ENCODE assay signal across 12 cellular contexts in genomic region chr1:47229884-47230691, GRCh38. TPM values are rescaled to one million over a fixed set of nuclear protein-coding genes. Genes with fewer than 3 reads are reported as not detected.
DNase-seq lines count a peak whose midpoint lies in the region; ATAC-seq and TF ChIP-seq lines count a peak whose summit lies in the region.
"Had no signal": no experiment of that assay in that cellular context is flagged by ENCODE, and none has a peak within 500 bp of the region (broad histone marks: within the 10 kb centered on the region; RNA-seq: fewer than 3 reads in every experiment).

No MANE protein-coding gene starts in this region.

- peaks cover 28% of the 10 kb centered on the region for H3K4me1 Mint-ChIP-seq in activated CD4-positive, alpha-beta T cell treated with anti-CD3 and anti-CD28 coated beads, Interleukin-2, amount 10 ng/mL, durations not matched to agents 7 days and 5 days

- no peak overlapping the region for H3K4me3 Mint-ChIP-seq in activated CD4-positive, alpha-beta T cell treated with anti-CD3 and anti-CD28 coated beads, Interleukin-2, amount 10 ng/mL, durations not matched to agents 7 days and 5 days
- H3K4me3 Mint-ChIP-seq: T-helper 1 cell treated with Interleukin-12 subunit alpha and Interleukin-12 subunit beta and Interleukin-4 antibody, amounts not matched to agents 30 μg/mL and 1 μg/mL, for 36 hours had no signal

- ATAC-seq in lung (ENCODE audit: insufficient read depth, low FRiP score), result no peak

- no peaks in the 10 kb centered on the region for H3K36me3 Mint-ChIP-seq in activated CD4-positive, alpha-beta T cell treated with anti-CD3 and anti-CD28 coated beads, Interleukin-2, amount 10 ng/mL, durations not matched to agents 7 days and 5 days (ENCODE audit: low read depth)

- H3K27ac Mint-ChIP-seq in activated CD4-positive, alpha-beta T cell treated with anti-CD3 and anti-CD28 coated beads, Interleukin-2, amount 10 ng/mL, durations not matched to agents 7 days and 5 days, result peak overlapping the region; percentile 36

- no peaks in the 10 kb centered on the region for H3K27me3 ChIP-seq in lung (ENCODE audit: control insufficient read depth, insufficient read depth)

- H3K4me3 ChIP-seq in lung, result peak overlapping the region; percentile 41

- no peaks in the 10 kb centered on the region for H3K9me3 Mint-ChIP-seq in activated CD4-positive, alpha-beta T cell treated with anti-CD3 and anti-CD28 coated beads, Interleukin-2, amount 10 ng/mL, durations not matched to agents 7 days and 5 days
- H3K9me3 Mint-ChIP-seq: T-helper 1 cell treated with Interleukin-12 subunit alpha and Interleukin-12 subunit beta and Interleukin-4 antibody, amounts not matched to agents 30 μg/mL and 1 μg/mL, for 36 hours had no signal

- WGBS in lung, 2 donors, result 7 to 13% methylated on average over 23 of the region's 23 CpGs

- CTCF ChIA-PET in activated CD4-positive, alpha-beta T cell treated with anti-CD3 and anti-CD28 coated beads, Interleukin-2, amount 10 ng/mL, durations not matched to agents 7 days and 5 days (lab: Charles Lee), result interaction anchor here (0.6 to 1.8 kb wide), 4 partner anchors 33 to 207 kb away, joined by 3 to 5 read pairs (median 3); no protein-coding TSS in a partner anchor

- peak overlapping the region; percentile 74 for H3K27ac ChIP-seq in caudate nucleus (ENCODE audit: low read depth, low read length)
- peak overlapping the region; percentile 71 to 89 for H3K27ac ChIP-seq in lung (ENCODE audit: low read depth in 1 of 2, low read length in 1 of 2)
- H3K27ac ChIP-seq in substantia nigra (ENCODE audit: low read depth, low read length, poor library complexity, severe bottlenecking), result peak overlapping the region; percentile 69

- H3K36me3 ChIP-seq in lung (ENCODE audit: control insufficient read depth in 2 of 2, insufficient read depth in 2 of 2, low read length in 2 of 2), result no peaks in the 10 kb centered on the region

- DNase-seq in activated CD4-positive, alpha-beta T cell treated with anti-CD3 and anti-CD28 coated beads, Interleukin-2, amount 10 ng/mL, durations not matched to agents 7 days and 5 days, result no peak
- no peak for DNase-seq in activated CD4-positive, alpha-beta T cell treated with anti-CD3 and anti-CD28 coated beads for 4 hours
- DNase-seq in caudate nucleus (lab: John Stamatoyannopoulos, UW) (no peak), lung (ENCODE audit: low spot score) (no peak), substantia nigra (lab: John Stamatoyannopoulos, UW) (no peak), NCI-H510A (lab: John Stamatoyannopoulos, UW) (no peak), COLO829 (ENCODE audit: low spot score) (no peak), NCI-H187 (lab: John Stamatoyannopoulos, UW) (no peak)
- DNase-seq: IMR-90, NCI-H526 treated with DMSO at 0.1 percent for 48 hours had no signal

- no peak for TF ChIP-seq CTCF in lung (IDR thresholded peaks at IDR 0.05; ENCODE audit: control extremely low read depth, extremely low read depth)

- POLR2A ChIA-PET in activated CD4-positive, alpha-beta T cell treated with anti-CD3 and anti-CD28 coated beads, Interleukin-2, amount 10 ng/mL, durations not matched to agents 7 days and 5 days (lab: Charles Lee), result no interaction called here

- peaks cover 89% of the 10 kb centered on the region for H3K27me3 Mint-ChIP-seq in activated CD4-positive, alpha-beta T cell treated with anti-CD3 and anti-CD28 coated beads, Interleukin-2, amount 10 ng/mL, durations not matched to agents 7 days and 5 days

- H3K9me3 ChIP-seq in lung (ENCODE audit: control insufficient read depth in 2 of 2, insufficient read depth in 1 of 2, low read length in 1 of 2), result peaks cover 0 to 5% of the 10 kb centered on the region in 2 donors

- peaks cover 3 to 23% of the 10 kb centered on the region in 2 donors for H3K4me1 ChIP-seq in lung (ENCODE audit: control insufficient read depth in 2 of 2, insufficient read depth in 2 of 2, low read length in 2 of 2)

RNA-seq across cellular contexts. Expression of gene TAL1, which starts 1.9 kb away (rescaled TPM):
- total RNA-seq in activated CD4-positive, alpha-beta T cell treated with anti-CD3 and anti-CD28 coated beads, Interleukin-2, amount 10 ng/mL, durations not matched to agents 7 days and 5 days, result not detected
- total RNA-seq in lung, result 1 to 10 TPM; 9.3 to 9.6 TPM
- 1 to 10 TPM; 6.4 to 8.8 TPM for polyA plus RNA-seq in lung
- total RNA-seq: A172, IMR-90 had no signal
- polyA plus RNA-seq: IMR-90 had no signal

RNA-seq across cellular contexts. Expression of gene PDZK1IP1, which starts 40.3 kb away (rescaled TPM):
- not detected for total RNA-seq in activated CD4-positive, alpha-beta T cell treated with anti-CD3 and anti-CD28 coated beads, Interleukin-2, amount 10 ng/mL, durations not matched to agents 7 days and 5 days
- 10 to 100 TPM; 68.5 to 72.6 TPM for total RNA-seq in lung
- polyA plus RNA-seq in lung, result 100 to 1,000 TPM in 1 of 2 donors, 10 to 100 TPM in 1; 44.8 to 324 TPM
- total RNA-seq: IMR-90 had no signal
- polyA plus RNA-seq: IMR-90 had no signal

Comparison
In these comparisons a context has a peak if more than half of its experiments do, and no peak if none do; other contexts are left out.
1. RNA of gene TAL1, which starts 1.9 kb away (total RNA-seq): 9.3 to 9.6 TPM in lung; not detected in activated CD4-positive, alpha-beta T cell treated with anti-CD3 and anti-CD28 coated beads, Interleukin-2, amount 10 ng/mL, durations not matched to agents 7 days and 5 days; every median in the first group is over 10 times any median in the second.
2. RNA of gene PDZK1IP1, which starts 40.3 kb away (total RNA-seq): 68.5 to 72.6 TPM in lung; not detected in activated CD4-positive, alpha-beta T cell treated with anti-CD3 and anti-CD28 coated beads, Interleukin-2, amount 10 ng/mL, durations not matched to agents 7 days and 5 days; every median in the first group is over 10 times any median in the second.
3. Peak in every context shown above with its lines, with median percentiles within 50 percentile points of each other: H3K27ac ChIP-seq.